9 cellular contexts compared by ENCODE assay signal in genomic region chr14:75542585-75543091, GRCh38. TPM values are rescaled to one million over a fixed set of nuclear protein-coding genes. Genes with fewer than 3 reads are reported as not detected.
DNase-seq lines count a peak whose midpoint lies in the region; ATAC-seq and TF ChIP-seq lines count a peak whose summit lies in the region.
"Had no signal": no experiment of that assay in that cellular context is flagged by ENCODE, and none has a peak within 500 bp of the region (broad histone marks: within the 10 kb centered on the region; RNA-seq: fewer than 3 reads in every experiment).

No MANE protein-coding gene starts in this region.

- no peaks in the 10 kb centered on the region for H3K27me3 Mint-ChIP-seq in activated naive CD4-positive, alpha-beta T cell treated with anti-CD3 and anti-CD28 coated beads for 36 hours (ENCODE audit: low read depth)

- TF ChIP-seq CTCF in Panc1 (IDR thresholded peaks at IDR 0.05), result no peak

- peak; percentile 38 for ATAC-seq in Panc1

- peak overlapping the region; percentile 99 for H3K27ac Mint-ChIP-seq in activated naive CD4-positive, alpha-beta T cell treated with anti-CD3 and anti-CD28 coated beads for 36 hours

- peaks cover 71% of the 10 kb centered on the region for H3K36me3 Mint-ChIP-seq in activated naive CD4-positive, alpha-beta T cell treated with anti-CD3 and anti-CD28 coated beads for 36 hours (ENCODE audit: low read depth)

- in situ Hi-C loops in Panc1 (cut with HindIII; ENCODE audit: low pct_unique_long_range_greater_than_20kb, low sequenced_read_pairs), result no loop called here

- no peaks in the 10 kb centered on the region for H3K36me3 ChIP-seq in Panc1 (ENCODE audit: control insufficient read depth, insufficient read depth, low read length)

- H3K9me3 Mint-ChIP-seq in activated naive CD4-positive, alpha-beta T cell treated with anti-CD3 and anti-CD28 coated beads for 36 hours, result no peaks in the 10 kb centered on the region
- H3K9me3 Mint-ChIP-seq: neural crest cell had no signal

- no peaks in the 10 kb centered on the region for H3K9me3 ChIP-seq in Panc1 (ENCODE audit: control insufficient read depth, insufficient read depth, low read depth, low read length)

- DNase-seq in GM03348 (ENCODE audit: low spot score), result peak; percentile 39
- peak; percentile 67 for DNase-seq in H4 (ENCODE audit: low spot score)
- DNase-seq in Panc1 (ENCODE audit: low read depth, low spot score), result no peak
- DNase-seq in activated naive CD4-positive, alpha-beta T cell treated with anti-CD3 and anti-CD28 coated beads for 36 hours, result peak; percentile 97
- DNase-seq in stimulated activated CD8-positive, alpha-beta memory T cell treated with anti-CD3 and anti-CD28 coated beads, Interleukin-12 subunit alpha, Interleukin-12 subunit beta, amount 100 ng/mL, for 1 hour (ENCODE audit: low read depth), result peak; percentile 54
- no peak for DNase-seq in HPDE6-E6E7 (ENCODE audit: extremely low spot score)
- DNase-seq in D341Med (ENCODE audit: low spot score), result no peak

- POLR2A ChIA-PET in Panc1 (lab: Charles Lee), result no interaction called here

- CTCF ChIA-PET in Panc1 (lab: Charles Lee), result no interaction called here
- CTCF ChIA-PET in activated naive CD4-positive, alpha-beta T cell treated with anti-CD3 and anti-CD28 coated beads for 36 hours (lab: Charles Lee), result interaction anchor here (0.9 to 9.4 kb wide), 10 partner anchors 10 to 113 kb away, joined by 3 to 79 read pairs (median 6); partner anchors contain the start of gene BATF

- H3K4me3 ChIP-seq in Panc1 (ENCODE audit: low read depth in 2 of 2, low read length in 2 of 2), result no peak overlapping the region

- H3K4me3 Mint-ChIP-seq in activated naive CD4-positive, alpha-beta T cell treated with anti-CD3 and anti-CD28 coated beads for 36 hours, result peak overlapping the region; percentile 65
- H3K4me3 Mint-ChIP-seq: neural crest cell had no signal

- H3K27ac ChIP-seq in Panc1 (ENCODE audit: low read length) (no peak overlapping the region), layer of hippocampus (ENCODE audit: low read depth, low read length) (peak overlapping the region; percentile 65)

- H3K27me3 ChIP-seq in Panc1 (ENCODE audit: control insufficient read depth, insufficient read depth, low read length) (no peaks in the 10 kb centered on the region), layer of hippocampus (ENCODE audit: control insufficient read depth, insufficient read depth, low read length) (no peaks in the 10 kb centered on the region)

- H3K4me1 Mint-ChIP-seq in activated naive CD4-positive, alpha-beta T cell treated with anti-CD3 and anti-CD28 coated beads for 36 hours (ENCODE audit: low read depth), result peaks cover 84% of the 10 kb centered on the region
- H3K4me1 Mint-ChIP-seq: neural crest cell had no signal

- no peaks in the 10 kb centered on the region for H3K4me1 ChIP-seq in Panc1 (ENCODE audit: control insufficient read depth, insufficient read depth, low read length)

- intact Hi-C loops in Panc1 (cut with micrococcal nuclease; ENCODE audit: unreplicated experiment), result no loop called here
- intact Hi-C loops in activated naive CD4-positive, alpha-beta T cell treated with anti-CD3 and anti-CD28 coated beads for 36 hours (cut with micrococcal nuclease), result loop anchor here (1.0 to 5.0 kb wide), 9 partner anchors 17 to 1500 kb away; partner anchors contain the start of genes BATF, ERG28 and TMED10

- no TSS peak for BruUV-seq in Panc1 (replicated peaks; lab: Mats Ljungman, UMichigan)

RNA-seq across cellular contexts. Expression of gene BATF, which starts 20.4 kb away (rescaled TPM):
- total RNA-seq in H4 (2014; rRNA removed; shearing (Covaris generic)), result not detected in 2 replicates
- not detected for total RNA-seq in Panc1 (2021; ENCODE audit: unreplicated experiment)
- not detected for polyA plus RNA-seq in Panc1 (2012; ENCODE audit: insufficient read length)
- total RNA-seq in activated naive CD4-positive, alpha-beta T cell treated with anti-CD3 and anti-CD28 coated beads for 36 hours, result 100 to 1,000 TPM; 178 to 179 TPM
- total RNA-seq: neural crest cell had no signal

RNA-seq across cellular contexts. Expression of gene FLVCR2, which starts 35.8 kb away (rescaled TPM):
- 0.79 and 0.99 TPM in 2 replicates for total RNA-seq in H4 (2014; rRNA removed; shearing (Covaris generic))
- total RNA-seq in Panc1 (2021; ENCODE audit: unreplicated experiment), result 9.7 TPM
- polyA plus RNA-seq in Panc1 (2012; ENCODE audit: insufficient read length), result 12.7 TPM
- total RNA-seq in activated naive CD4-positive, alpha-beta T cell treated with anti-CD3 and anti-CD28 coated beads for 36 hours, result 10 to 100 TPM in 1 of 2 experiments, 1 to 10 TPM in 1; 5.8 to 10.4 TPM

Comparison
In these comparisons a context has a peak if more than half of its experiments do, and no peak if none do; other contexts are left out.
1. DNase-seq: peak in GM03348 (single experiment), H4 (single experiment), activated naive CD4-positive, alpha-beta T cell treated with anti-CD3 and anti-CD28 coated beads for 36 hours (single experiment) and stimulated activated CD8-positive, alpha-beta memory T cell treated with anti-CD3 and anti-CD28 coated beads, Interleukin-12 subunit alpha, Interleukin-12 subunit beta, amount 100 ng/mL, for 1 hour (single experiment); none in Panc1 (single experiment), HPDE6-E6E7 (single experiment) and D341Med (single experiment).
2. RNA of gene BATF, which starts 20.4 kb away (total RNA-seq): 178 to 179 TPM in activated naive CD4-positive, alpha-beta T cell treated with anti-CD3 and anti-CD28 coated beads for 36 hours; not detected in H4 and not detected in Panc1 (single experiment); every median in the first group is over 100 times any median in the second.